Comparison of ENCODE assay signal across 27 cellular contexts in genomic region chr9:71157731-71158130, GRCh38. TPM values are rescaled to one million over a fixed set of nuclear protein-coding genes. Genes with fewer than 3 reads are reported as not detected.
"Had no signal": no experiment of that assay in that cellular context is flagged by ENCODE, and none has a peak within 500 bp of the region (broad histone marks: within the 10 kb centered on the region; RNA-seq: fewer than 3 reads in every experiment).

No MANE protein-coding gene starts in this region.

- DNase-seq: naive thymus-derived CD4-positive, alpha-beta T cell; nephron progenitor cell; nucleus accumbens; pancreas; right cardiac atrium; right lobe of liver; sigmoid colon; small intestine; stimulated activated CD4-positive, alpha-beta T cell treated with anti-CD3 and anti-CD28 coated beads, Interleukin-15, amount 100 ng/mL, for 24 hours; stimulated activated CD4-positive, alpha-beta T cell treated with anti-CD3 and anti-CD28 coated beads, Interleukin-2, amount 100 ng/mL, for 24 hours; stimulated activated CD4-positive, alpha-beta T cell treated with anti-CD3 and anti-CD28 coated beads, Interleukin-2, amount 100 ng/mL, for 48 hours; stimulated activated CD4-positive, alpha-beta T cell treated with anti-CD3 and anti-CD28 coated beads, Interleukin-4, amount 100 ng/mL, for 24 hours; stimulated activated CD8-positive, alpha-beta memory T cell treated with anti-CD3 and anti-CD28 coated beads, Interleukin-4, amount 100 ng/mL, for 48 hours; stimulated activated naive CD4-positive, alpha-beta T cell; stimulated activated naive CD8-positive, alpha-beta T cell treated with anti-CD3 and anti-CD28 coated beads, Interleukin-15, amount 100 ng/mL, for 72 hours; stimulated activated naive CD8-positive, alpha-beta T cell treated with anti-CD3 and anti-CD28 coated beads, Interleukin-15, Interleukin-2, amounts not matched to agents 100 U/mL and 50 U/mL, for 24 hours; substantia nigra; testis; tibial artery; transverse colon; upper lobe of right lung; uterus had no signal

- ATAC-seq: naive thymus-derived CD4-positive, alpha-beta T cell; natural killer cell treated with Interleukin-12 subunit alpha and Interleukin-12 subunit beta and Interleukin-15 and Interleukin-18, amount 100 ng/mL, for 72 hours; pancreas; right cardiac atrium; right lobe of liver; stimulated activated memory B cell treated with anti-CD40 and anti-IgM and Interleukin-4, amounts not matched to agents 10 μg/mL and 1 μg/mL and 100 μg/mL, for 72 hours; stimulated activated naive CD8-positive, alpha-beta T cell treated with anti-CD3 and anti-CD28 coated beads, Interleukin-15, amount 100 ng/mL, for 72 hours; stimulated activated naive CD8-positive, alpha-beta T cell treated with anti-CD3 and anti-CD28 coated beads, Interleukin-15, Interleukin-2, amounts not matched to agents 100 U/mL and 50 U/mL, for 24 hours; upper lobe of right lung had no signal

- H3K36me3 ChIP-seq: neutrophil, pancreas, prostate gland, right lobe of liver, sigmoid colon, suprapubic skin, tibial artery, transverse colon, upper lobe of right lung, uterus had no signal

- H3K27ac ChIP-seq: neutrophil, pancreas, prostate gland, right lobe of liver, sigmoid colon, suprapubic skin, testis, tibial artery, transverse colon, upper lobe of right lung, uterus had no signal

- H3K4me1 ChIP-seq: pancreas, prostate gland, right lobe of liver, sigmoid colon, suprapubic skin, testis, tibial artery, transverse colon, upper lobe of right lung, uterus had no signal

- H3K4me3 ChIP-seq: pancreas, prostate gland, right lobe of liver, sigmoid colon, suprapubic skin, testis, tibial artery, transverse colon, upper lobe of right lung, uterus had no signal

- H3K27me3 ChIP-seq: neutrophil, pancreas, right lobe of liver, sigmoid colon, suprapubic skin, testis, tibial artery, transverse colon, upper lobe of right lung, uterus had no signal

- H3K9me3 ChIP-seq: neutrophil, pancreas, prostate gland, sigmoid colon, suprapubic skin, testis, tibial artery, transverse colon, upper lobe of right lung, uterus had no signal

RNA-seq across cellular contexts. Expression of gene TRPM3, which starts 36.3 kb away (rescaled TPM):
- total RNA-seq: naive thymus-derived CD4-positive, alpha-beta T cell; natural killer cell treated with Interleukin-12 subunit alpha and Interleukin-12 subunit beta and Interleukin-15 and Interleukin-18, amount 100 ng/mL, for 72 hours had no signal
- polyA plus RNA-seq: naive thymus-derived CD4-positive, alpha-beta T cell had no signal
